ENCODE assay signal across 41 cellular contexts in the genomic region with DNA sequence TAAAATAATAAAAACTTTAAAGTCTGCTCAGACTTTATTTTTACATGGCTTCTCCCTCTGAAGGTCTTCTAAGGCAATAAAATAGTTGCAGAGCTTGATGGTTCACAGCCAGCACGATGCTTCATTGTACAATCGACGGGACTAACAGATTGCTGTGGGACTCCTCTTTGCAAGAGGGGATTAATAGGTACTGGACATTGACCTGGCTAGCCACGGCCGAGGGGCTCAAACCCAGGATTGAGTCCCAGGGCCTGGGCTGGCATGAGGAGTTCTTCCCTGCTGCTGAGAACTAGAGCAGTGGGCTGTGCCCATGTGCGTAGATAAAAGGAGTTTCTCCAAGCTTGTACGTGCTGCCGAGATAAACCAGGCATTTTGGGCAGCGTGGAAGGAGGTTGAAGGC. TPM values are rescaled to one million over a fixed set of nuclear protein-coding genes. Genes with fewer than 3 reads are reported as not detected.
"Had no signal": no experiment of that assay in that cellular context is flagged by ENCODE, and none has a peak within 500 bp of the region (broad histone marks: within the 10 kb centered on the region; RNA-seq: fewer than 3 reads in every experiment).

No MANE protein-coding gene starts in this region.

- H3K4me3 Mint-ChIP-seq: activated naive CD4-positive, alpha-beta T cell treated with anti-CD3 and anti-CD28 coated beads for 36 hours; activated naive CD4-positive, alpha-beta T cell treated with anti-CD3 and anti-CD28 coated beads, Interleukin-2, amount 10 ng/mL, durations not matched to agents 7 days and 5 days; activated naive CD4-positive, alpha-beta T cell treated with anti-CD3 and anti-CD28 coated beads, Interleukin-2, amount 50 U/mL, for 24 hours; activated naive CD8-positive, alpha-beta T cell; activated naive CD8-positive, alpha-beta T cell treated with anti-CD3 and anti-CD28 coated beads for 36 hours; activated naive CD8-positive, alpha-beta T cell treated with anti-CD3 and anti-CD28 coated beads, Interleukin-2, amount 10 ng/mL, durations not matched to agents 7 days and 5 days; activated naive CD8-positive, alpha-beta T cell treated with anti-CD3 and anti-CD28 coated beads, Interleukin-2, amount 50 U/mL, for 24 hours; activated T-cell treated with anti-CD3 and anti-CD28 coated beads, Interleukin-2, amount 50 U/mL, for 24 hours; activated T-cell treated with anti-CD3 and anti-CD28 coated beads, Interleukin-2, amount 50 U/mL, for 4 hours; activated T-cell treated with anti-CD3 and anti-CD28 coated beads, Interleukin-2, amount 50 U/mL, for 72 hours; activated T-helper 1 cell treated with anti-CD3 and anti-CD28 coated beads, Interleukin-12 subunit alpha, Interleukin-12 subunit beta, Interleukin-2, Interleukin-4 antibody, amounts not matched to agents 30 ng/mL and 10 ng/mL and 1 ng/mL, durations not matched to agents 14 hours and 24 hours and 36 hours; activated T-helper 17 cell treated with anti-CD3 and anti-CD28 coated beads, Interleukin-2, amount 50 U/mL, for 72 hours; brain; central memory CD8-positive, alpha-beta T cell had no signal

- H3K36me3 Mint-ChIP-seq: activated naive CD4-positive, alpha-beta T cell treated with anti-CD3 and anti-CD28 coated beads, Interleukin-2, amount 10 ng/mL, durations not matched to agents 7 days and 5 days; activated naive CD4-positive, alpha-beta T cell treated with anti-CD3 and anti-CD28 coated beads, Interleukin-2, amount 50 U/mL, for 24 hours; activated naive CD4-positive, alpha-beta T cell treated with anti-CD3 and anti-CD28 coated beads, Interleukin-2, amount 50 U/mL, for 72 hours; activated naive CD8-positive, alpha-beta T cell; activated naive CD8-positive, alpha-beta T cell treated with anti-CD3 and anti-CD28 coated beads for 36 hours; activated naive CD8-positive, alpha-beta T cell treated with anti-CD3 and anti-CD28 coated beads, Interleukin-2, amount 10 ng/mL, durations not matched to agents 7 days and 5 days; brain had no signal

- DNase-seq: activated effector memory CD4-positive, alpha-beta T cell treated with anti-CD3 and anti-CD28 coated beads, Interleukin-2, amount 50 U/mL, for 16 hours; activated effector memory CD4-positive, alpha-beta T cell treated with Interleukin-2 at 50 U/mL for 16 hours; activated gamma-delta T cell; activated gamma-delta T cell treated with Interleukin-2 at 50 U/mL for 16 hours; activated naive CD4-positive, alpha-beta T cell; activated naive CD4-positive, alpha-beta T cell treated with anti-CD3 and anti-CD28 coated beads for 36 hours; activated naive CD4-positive, alpha-beta T cell treated with anti-CD3 and anti-CD28 coated beads, Interleukin-2, amount 10 ng/mL, durations not matched to agents 7 days and 5 days; activated naive CD4-positive, alpha-beta T cell treated with anti-CD3 and anti-CD28 coated beads, Interleukin-2, amount 50 U/mL, for 16 hours; activated naive CD4-positive, alpha-beta T cell treated with Interleukin-2 at 50 U/mL for 16 hours; activated naive CD8-positive, alpha-beta T cell treated with anti-CD3 and anti-CD28 coated beads for 36 hours; activated naive CD8-positive, alpha-beta T cell treated with anti-CD3 and anti-CD28 coated beads, Interleukin-2, amount 10 ng/mL, durations not matched to agents 7 days and 5 days; activated naive CD8-positive, alpha-beta T cell treated with anti-CD3 and anti-CD28 coated beads, Interleukin-2, amount 50 U/mL, for 24 hours; activated T-cell treated with anti-CD3 and anti-CD28 coated beads, Interleukin-2, amount 50 U/mL, for 1 hour; activated T-cell treated with anti-CD3 and anti-CD28 coated beads, Interleukin-2, amount 50 U/mL, for 24 hours; activated T-cell treated with anti-CD3 and anti-CD28 coated beads, Interleukin-2, amount 50 U/mL, for 4 hours; activated T-cell treated with anti-CD3 and anti-CD28 coated beads, Interleukin-2, amount 50 U/mL, for 48 hours; activated T-cell treated with anti-CD3 and anti-CD28 coated beads, Interleukin-2, amount 50 U/mL, for 72 hours; adrenal gland; amniotic stem cell; amygdala; anterior cingulate cortex; body of pancreas; brain microvascular endothelial cell; caudate nucleus; central memory CD4-positive, alpha-beta T cell; cerebellar nuclear complex had no signal

- H3K4me1 Mint-ChIP-seq: activated naive CD4-positive, alpha-beta T cell treated with anti-CD3 and anti-CD28 coated beads, Interleukin-2, amount 10 ng/mL, durations not matched to agents 7 days and 5 days; activated naive CD4-positive, alpha-beta T cell treated with anti-CD3 and anti-CD28 coated beads, Interleukin-2, amount 50 U/mL, for 24 hours; activated naive CD8-positive, alpha-beta T cell treated with anti-CD3 and anti-CD28 coated beads for 36 hours; activated naive CD8-positive, alpha-beta T cell treated with anti-CD3 and anti-CD28 coated beads, Interleukin-2, amount 10 ng/mL, durations not matched to agents 7 days and 5 days; activated naive CD8-positive, alpha-beta T cell treated with anti-CD3 and anti-CD28 coated beads, Interleukin-2, amount 50 U/mL, for 24 hours; activated T-helper 17 cell treated with anti-CD3 and anti-CD28 coated beads, Interleukin-2, amount 50 U/mL, for 72 hours; brain; central memory CD8-positive, alpha-beta T cell had no signal

- H3K27ac Mint-ChIP-seq: activated naive CD4-positive, alpha-beta T cell treated with anti-CD3 and anti-CD28 coated beads for 36 hours; activated naive CD4-positive, alpha-beta T cell treated with anti-CD3 and anti-CD28 coated beads, Interleukin-2, amount 10 ng/mL, durations not matched to agents 7 days and 5 days; activated naive CD4-positive, alpha-beta T cell treated with anti-CD3 and anti-CD28 coated beads, Interleukin-2, amount 50 U/mL, for 24 hours; activated naive CD4-positive, alpha-beta T cell treated with anti-CD3 and anti-CD28 coated beads, Interleukin-2, amount 50 U/mL, for 72 hours; activated naive CD8-positive, alpha-beta T cell; activated naive CD8-positive, alpha-beta T cell treated with anti-CD3 and anti-CD28 coated beads for 36 hours; activated naive CD8-positive, alpha-beta T cell treated with anti-CD3 and anti-CD28 coated beads, Interleukin-2, amount 10 ng/mL, durations not matched to agents 7 days and 5 days; activated naive CD8-positive, alpha-beta T cell treated with anti-CD3 and anti-CD28 coated beads, Interleukin-2, amount 50 U/mL, for 24 hours; activated T-cell treated with anti-CD3 and anti-CD28 coated beads, Interleukin-2, amount 50 U/mL, for 24 hours; activated T-cell treated with anti-CD3 and anti-CD28 coated beads, Interleukin-2, amount 50 U/mL, for 72 hours; activated T-helper 1 cell treated with anti-CD3 and anti-CD28 coated beads, Interleukin-12 subunit alpha, Interleukin-12 subunit beta, Interleukin-2, Interleukin-4 antibody, amounts not matched to agents 30 ng/mL and 10 ng/mL and 1 ng/mL, durations not matched to agents 14 hours and 24 hours and 36 hours; activated T-helper 17 cell treated with anti-CD3 and anti-CD28 coated beads, Interleukin-2, amount 50 U/mL, for 72 hours; activated T-helper 2 cell treated with anti-CD3 and anti-CD28 coated beads, Interferon-gamma antibody, Interleukin-2, Interleukin-4, amounts not matched to agents 10 μg/mL and 5 μg/mL and 100 μg/mL, durations not matched to agents 14 hours and 24 hours and 36 hours; brain had no signal

- H3K9me3 Mint-ChIP-seq: activated naive CD4-positive, alpha-beta T cell treated with anti-CD3 and anti-CD28 coated beads for 36 hours; activated naive CD4-positive, alpha-beta T cell treated with anti-CD3 and anti-CD28 coated beads, Interleukin-2, amount 10 ng/mL, durations not matched to agents 7 days and 5 days; activated naive CD4-positive, alpha-beta T cell treated with anti-CD3 and anti-CD28 coated beads, Interleukin-2, amount 50 U/mL, for 24 hours; activated naive CD4-positive, alpha-beta T cell treated with anti-CD3 and anti-CD28 coated beads, Interleukin-2, amount 50 U/mL, for 72 hours; activated naive CD8-positive, alpha-beta T cell treated with anti-CD3 and anti-CD28 coated beads for 36 hours; activated naive CD8-positive, alpha-beta T cell treated with anti-CD3 and anti-CD28 coated beads, Interleukin-2, amount 10 ng/mL, durations not matched to agents 7 days and 5 days; activated naive CD8-positive, alpha-beta T cell treated with anti-CD3 and anti-CD28 coated beads, Interleukin-2, amount 50 U/mL, for 24 hours; activated T-cell treated with anti-CD3 and anti-CD28 coated beads, Interleukin-2, amount 50 U/mL, for 24 hours; activated T-cell treated with anti-CD3 and anti-CD28 coated beads, Interleukin-2, amount 50 U/mL, for 4 hours; activated T-cell treated with anti-CD3 and anti-CD28 coated beads, Interleukin-2, amount 50 U/mL, for 72 hours; activated T-helper 1 cell treated with anti-CD3 and anti-CD28 coated beads, Interleukin-12 subunit alpha, Interleukin-12 subunit beta, Interleukin-2, Interleukin-4 antibody, amounts not matched to agents 30 ng/mL and 10 ng/mL and 1 ng/mL, durations not matched to agents 14 hours and 24 hours and 36 hours; activated T-helper 17 cell treated with anti-CD3 and anti-CD28 coated beads, Interleukin-2, amount 50 U/mL, for 72 hours; activated T-helper 2 cell treated with anti-CD3 and anti-CD28 coated beads, Interferon-gamma antibody, Interleukin-2, Interleukin-4, amounts not matched to agents 10 μg/mL and 5 μg/mL and 100 μg/mL, durations not matched to agents 14 hours and 24 hours and 36 hours; central memory CD8-positive, alpha-beta T cell had no signal

- ATAC-seq: activated naive CD4-positive, alpha-beta T cell treated with anti-CD3 and anti-CD28 coated beads, Interleukin-2, amount 50 U/mL, for 72 hours; activated naive CD8-positive, alpha-beta T cell treated with anti-CD3 and anti-CD28 coated beads, Interleukin-2, amount 50 U/mL, for 24 hours; activated T-cell treated with anti-CD3 and anti-CD28 coated beads, Interleukin-2, amount 50 U/mL, for 4 hours; activated T-cell treated with anti-CD3 and anti-CD28 coated beads, Interleukin-2, amount 50 U/mL, for 72 hours; activated T-helper 17 cell treated with anti-CD3 and anti-CD28 coated beads, Interleukin-2, amount 50 U/mL, for 72 hours; body of pancreas had no signal

RNA-seq across cellular contexts. Expression of gene BCO1, which starts 52.6 kb away (rescaled TPM):
- total RNA-seq: activated naive CD4-positive, alpha-beta T cell treated with anti-CD3 and anti-CD28 coated beads for 36 hours; activated naive CD4-positive, alpha-beta T cell treated with anti-CD3 and anti-CD28 coated beads, Interleukin-2, amount 50 U/mL, for 72 hours; activated naive CD8-positive, alpha-beta T cell treated with anti-CD3 and anti-CD28 coated beads for 36 hours; activated naive CD8-positive, alpha-beta T cell treated with anti-CD3 and anti-CD28 coated beads, Interleukin-2, amount 10 ng/mL, durations not matched to agents 7 days and 5 days; activated T-cell treated with anti-CD3 and anti-CD28 coated beads, Interleukin-2, amount 50 U/mL, for 4 hours; activated T-cell treated with anti-CD3 and anti-CD28 coated beads, Interleukin-2, amount 50 U/mL, for 72 hours; activated T-helper 1 cell treated with anti-CD3 and anti-CD28 coated beads, Interleukin-12 subunit alpha, Interleukin-12 subunit beta, Interleukin-2, Interleukin-4 antibody, amounts not matched to agents 30 ng/mL and 10 ng/mL and 1 ng/mL, durations not matched to agents 14 hours and 24 hours and 36 hours; activated T-helper 17 cell treated with anti-CD3 and anti-CD28 coated beads, Interleukin-2, amount 50 U/mL, for 72 hours; activated T-helper 2 cell treated with anti-CD3 and anti-CD28 coated beads, Interferon-gamma antibody, Interleukin-2, Interleukin-4, amounts not matched to agents 10 μg/mL and 5 μg/mL and 100 μg/mL, durations not matched to agents 14 hours and 24 hours and 36 hours; adrenal gland; aorta; ascending aorta; astrocyte; body of pancreas; bronchial epithelial cell; cardiac muscle cell; cardiac septum; chondrocyte had no signal
